26 cellular contexts compared by ENCODE assay signal in genomic region chr14:74855021-74855420, GRCh38.
"Had no signal": no experiment of that assay in that cellular context is flagged by ENCODE, and none has a peak within 500 bp of the region (broad histone marks: within the 10 kb centered on the region; RNA-seq: fewer than 3 reads in every experiment).

No MANE protein-coding gene starts in this region.

- H3K9me3 Mint-ChIP-seq: activated naive CD4-positive, alpha-beta T cell treated with anti-CD3 and anti-CD28 coated beads, Interleukin-2, amount 50 U/mL, for 72 hours; activated naive CD8-positive, alpha-beta T cell treated with anti-CD3 and anti-CD28 coated beads, Interleukin-2, amount 50 U/mL, for 24 hours; activated T-cell treated with anti-CD3 and anti-CD28 coated beads, Interleukin-2, amount 50 U/mL, for 4 hours; WTC11 had no signal

- H3K27ac ChIP-seq: KMS-11 had no signal

- ATAC-seq: activated CD8-positive, alpha-beta T cell treated with anti-CD3 and anti-CD28 coated beads, Interleukin-2, amount 10 ng/mL, durations not matched to agents 7 days and 5 days; activated naive CD4-positive, alpha-beta T cell treated with anti-CD3 and anti-CD28 coated beads, Interleukin-2, amount 50 U/mL, for 72 hours; activated naive CD8-positive, alpha-beta T cell treated with anti-CD3 and anti-CD28 coated beads, Interleukin-2, amount 50 U/mL, for 24 hours; activated T-cell treated with anti-CD3 and anti-CD28 coated beads, Interleukin-2, amount 50 U/mL, for 4 hours; PC-3; T-helper 17 cell; WTC11 had no signal

- H3K36me3 Mint-ChIP-seq: activated naive CD4-positive, alpha-beta T cell treated with anti-CD3 and anti-CD28 coated beads, Interleukin-2, amount 50 U/mL, for 72 hours; WTC11 had no signal

- H3K4me3 Mint-ChIP-seq: activated CD8-positive, alpha-beta T cell treated with anti-CD3 and anti-CD28 coated beads, Interleukin-2, amount 10 ng/mL, durations not matched to agents 7 days and 5 days; activated naive CD8-positive, alpha-beta T cell treated with anti-CD3 and anti-CD28 coated beads, Interleukin-2, amount 50 U/mL, for 24 hours; activated T-cell treated with anti-CD3 and anti-CD28 coated beads, Interleukin-2, amount 50 U/mL, for 4 hours; T-helper 17 cell; WTC11 had no signal

- H3K4me2 ChIP-seq: KMS-11 had no signal

- H3K9ac ChIP-seq: KMS-11 had no signal

- H3K4me1 Mint-ChIP-seq: WTC11 had no signal

- H3K27ac Mint-ChIP-seq: activated CD8-positive, alpha-beta T cell treated with anti-CD3 and anti-CD28 coated beads, Interleukin-2, amount 10 ng/mL, durations not matched to agents 7 days and 5 days; activated naive CD8-positive, alpha-beta T cell treated with anti-CD3 and anti-CD28 coated beads, Interleukin-2, amount 50 U/mL, for 24 hours; T-helper 17 cell; WTC11 had no signal

- H3K27me3 Mint-ChIP-seq: activated naive CD8-positive, alpha-beta T cell treated with anti-CD3 and anti-CD28 coated beads, Interleukin-2, amount 50 U/mL, for 24 hours; T-helper 17 cell had no signal

- DNase-seq: activated CD4-positive, alpha-beta T cell treated with anti-CD3 and anti-CD28 coated beads for 48 hours; activated CD4-positive, alpha-beta T cell treated with anti-CD3 and anti-CD28 coated beads, Interleukin-2, amount 50 U/mL, for 4 hours; activated CD4-positive, CD25-positive, alpha-beta regulatory T cell treated with anti-CD3 and anti-CD28 coated beads, Interleukin-2, amount 50 U/mL, for 72 hours; activated CD8-positive, alpha-beta memory T cell treated with anti-CD3 and anti-CD28 coated beads, Interleukin-2, amount 50 U/mL, for 48 hours; activated CD8-positive, alpha-beta T cell treated with anti-CD3 and anti-CD28 coated beads, Interleukin-2, amount 10 ng/mL, durations not matched to agents 7 days and 5 days; activated effector memory CD4-positive, alpha-beta T cell treated with anti-CD3 and anti-CD28 coated beads, Interleukin-2, amount 50 U/mL, for 16 hours; activated naive CD4-positive, alpha-beta T cell treated with Interleukin-2 at 50 U/mL for 16 hours; activated naive CD8-positive, alpha-beta T cell treated with anti-CD3 and anti-CD28 coated beads, Interleukin-2, amount 50 U/mL, for 24 hours; activated T-cell treated with anti-CD3 and anti-CD28 coated beads, Interleukin-2, amount 50 U/mL, for 4 hours; anterior cingulate cortex; cerebellar nuclear complex; NCI-H1092; NCI-H1417; NCI-H1694; NCI-H2029; NCI-H2107; NCI-H345; NCI-H510A treated with DMSO at 0.1 percent for 48 hours; NCI-H69; PC-3; SHP77 treated with DMSO at 0.1 percent for 48 hours; T-helper 17 cell; T-helper 9 cell had no signal
